8 cellular contexts compared by ENCODE assay signal in genomic region chr1:35539824-35540261, GRCh38. TPM values are rescaled to one million over a fixed set of nuclear protein-coding genes. Genes with fewer than 3 reads are reported as not detected.
A peak's percentile ranks its signal among the peaks of the same experiment; 100 is the strongest.
DNase-seq lines count a peak whose midpoint lies in the region; ATAC-seq and TF ChIP-seq lines count a peak whose summit lies in the region.

No MANE protein-coding gene starts in this region.

- no peaks in the 10 kb centered on the region for H3K9me3 Mint-ChIP-seq in osteocyte (ENCODE audit: unreplicated experiment)

- in situ Hi-C loops in GM13977 (cut with MboI; ENCODE audit: low pct_unique_long_range_greater_than_20kb, low sequenced_read_pairs, unreplicated experiment) = no loop called here

- no peak overlapping the region for H3K4me3 ChIP-seq in MG63
- H3K4me3 ChIP-seq in choroid plexus epithelial cell (ENCODE audit: low read depth, low read length) = no peak overlapping the region

- peaks cover 11% of the 10 kb centered on the region for H3K36me3 Mint-ChIP-seq in osteocyte (ENCODE audit: unreplicated experiment)

- H3K27me3 ChIP-seq in MG63 = no peaks in the 10 kb centered on the region

- H3K27ac Mint-ChIP-seq in osteocyte (ENCODE audit: unreplicated experiment) = peak overlapping the region; percentile 85

- peaks cover 40% of the 10 kb centered on the region for H3K4me1 Mint-ChIP-seq in osteocyte (ENCODE audit: unreplicated experiment)

- no peak for ATAC-seq in GM18907 (IDR thresholded peaks at IDR 0.05; ENCODE audit: unreplicated experiment)

- peak overlapping the region; percentile 14 for H3K4me3 Mint-ChIP-seq in osteocyte (ENCODE audit: unreplicated experiment)

- H3K36me3 ChIP-seq in MG63 = peaks cover 12% of the 10 kb centered on the region

- TF ChIP-seq CTCF in GM13977 (IDR thresholded peaks at IDR 0.05; ENCODE audit: extremely low read depth, insufficient read depth, missing control alignments) (no peak), choroid plexus epithelial cell (conservative IDR thresholded peaks at IDR 0.05; ENCODE audit: low read depth, low read length) (no peak), osteocyte (IDR thresholded peaks at IDR 0.05) (no peak)

- no peaks in the 10 kb centered on the region for H3K9me3 ChIP-seq in MG63

- H3K27me3 Mint-ChIP-seq in osteocyte (ENCODE audit: unreplicated experiment) = no peaks in the 10 kb centered on the region

- DNase-seq in GM13977 (ENCODE audit: low spot score) (peak; percentile 33), MG63 (peak; percentile 91), choroid plexus epithelial cell (ENCODE audit: low read depth) (peak; percentile 60), osteocyte (ENCODE audit: extremely low spot score, unreplicated experiment) (no peak), T1000 (lab: John Stamatoyannopoulos, UW) (no peak), OCI-M2 (lab: John Stamatoyannopoulos, UW; ENCODE audit: unreplicated experiment) (no peak)
- no peak for DNase-seq in stimulated activated CD4-positive, alpha-beta T cell treated with anti-CD3 and anti-CD28 coated beads, Interleukin-4, amount 100 ng/mL, for 4 hours

RNA-seq across cellular contexts. Expression of gene KIAA0319L, which starts 17.4 kb away (rescaled TPM):
- total RNA-seq in MG63 (2014; rRNA removed; shearing (Covaris generic); ENCODE audit: low replicate concordance) = 27.8 and 60.7 TPM in 2 replicates
- total RNA-seq in osteocyte = 43.6 and 44.9 TPM in 2 replicates

RNA-seq across cellular contexts. Expression of gene NCDN, which starts 17.8 kb away (rescaled TPM):
- total RNA-seq in MG63 (2014; rRNA removed; shearing (Covaris generic); ENCODE audit: low replicate concordance) = 15.8 and 22.4 TPM in 2 replicates
- total RNA-seq in osteocyte = 38.3 and 38.7 TPM in 2 replicates

RNA-seq across cellular contexts. Expression of gene TFAP2E, which starts 33.3 kb away (rescaled TPM):
- 0.26 TPM in 1 of 2 replicates, not detected in the other for total RNA-seq in MG63 (2014; rRNA removed; shearing (Covaris generic); ENCODE audit: low replicate concordance)
- total RNA-seq in osteocyte = 0.35 and 0.57 TPM in 2 replicates

Comparison
In these comparisons a context has a peak if more than half of its experiments do, and no peak if none do; other contexts are left out.
1. DNase-seq: peak in GM13977 (single experiment), MG63 (single experiment) and choroid plexus epithelial cell (single experiment); none in osteocyte (single experiment), T1000 (single experiment), OCI-M2 (single experiment) and stimulated activated CD4-positive, alpha-beta T cell treated with anti-CD3 and anti-CD28 coated beads, Interleukin-4, amount 100 ng/mL, for 4 hours (0 of 2).